In genomic region chr3:185330644-185331043, GRCh38 we compare ENCODE assay signal across 14 cellular contexts. TPM values are rescaled to one million over a fixed set of nuclear protein-coding genes. Genes with fewer than 3 reads are reported as not detected.
DNase-seq lines count a peak whose midpoint lies in the region; ATAC-seq, FAIRE-seq and TF ChIP-seq lines count a peak whose summit lies in the region.
"Had no signal": no experiment of that assay in that cellular context is flagged by ENCODE, and none has a peak within 500 bp of the region (broad histone marks: within the 10 kb centered on the region; RNA-seq: fewer than 3 reads in every experiment).

No MANE protein-coding gene starts in this region.

- POLR2A ChIA-PET in A549 (lab: Yijun Ruan, JAX), result interaction anchor here (1.1 kb wide), 1 partner anchor 14 kb away, joined by 3 read pairs; no protein-coding TSS in a partner anchor

- H3K27me3 ChIP-seq in colonic mucosa, result no peaks in the 10 kb centered on the region
- no peaks in the 10 kb centered on the region for H3K27me3 ChIP-seq in right lobe of liver

- TF ChIP-seq POLR2A in A549 (IDR thresholded peaks at IDR 0.05; ENCODE audit: low read length) (no peak), right lobe of liver (IDR thresholded peaks at IDR 0.05) (no peak)

- H3K27ac ChIP-seq in A549 (peak overlapping the region; percentile 78 to 85; a peak in 5 of 6 replicates), colonic mucosa (peak overlapping the region; percentile 81), right lobe of liver (peak overlapping the region; percentile 52 to 81 (median 58))

- intact Hi-C loops in colonic mucosa (cut with DNase I), result no loop called here
- intact Hi-C loops in right lobe of liver (cut with DNase I), result no loop called here

- no peaks in the 10 kb centered on the region for H3K9me3 ChIP-seq in A549
- H3K9me3 ChIP-seq in colonic mucosa, result no peaks in the 10 kb centered on the region
- H3K9me3 ChIP-seq in right lobe of liver, result no peaks in the 10 kb centered on the region
- H3K9me3 ChIP-seq: HAP-1 had no signal

- TF ChIP-seq EP300 in A549 (IDR thresholded peaks at IDR 0.05), result no peak

- no peak for FAIRE-seq in A549 (lab: Jason Lieb, UNC)

- no peak for TF ChIP-seq RAD21 in A549 (conservative IDR thresholded peaks at IDR 0.05 in 1 of 2, IDR thresholded peaks at IDR 0.05 in 1 of 2)

- H3K36me3 ChIP-seq in colonic mucosa, result no peaks in the 10 kb centered on the region
- H3K36me3 ChIP-seq in right lobe of liver, result no peaks in the 10 kb centered on the region
- H3K36me3 ChIP-seq: HAP-1 had no signal

- peaks cover 49% of the 10 kb centered on the region for H3K4me1 ChIP-seq in A549
- H3K4me1 ChIP-seq in colonic mucosa, result peaks cover 10% of the 10 kb centered on the region
- H3K4me1 ChIP-seq in right lobe of liver, result peaks cover 0 to 23% (median 2%) of the 10 kb centered on the region in 4 donors

- no peak overlapping the region for H3K4me3 ChIP-seq in A549
- H3K4me3 ChIP-seq in colonic mucosa, result peak overlapping the region; percentile 10
- peak overlapping the region; percentile 14 to 63 (median 48) for H3K4me3 ChIP-seq in right lobe of liver
- H3K4me3 ChIP-seq: HAP-1, smooth muscle cell had no signal

- TF ChIP-seq CTCF in A549 (IDR thresholded peaks at IDR 0.05) (no peak), colonic mucosa (IDR thresholded peaks at IDR 0.05) (no peak), right lobe of liver (IDR thresholded peaks at IDR 0.05) (no peak)

- 95% methylated on average over 3 of the region's 3 CpGs for WGBS in A549 (ENCODE audit: missing lambda C conversion rate)
- 45% methylated on average over 3 of the region's 3 CpGs for WGBS in right lobe of liver (ENCODE audit: insufficient coverage, low coverage, low lambda C conversion rate, missing lambda C conversion rate)

- no peak for DNase-seq in A549 (ENCODE audit: low read depth in 1 of 2, low spot score in 1 of 2)
- peak; percentile 75 for DNase-seq in NCI-H1436 (lab: John Stamatoyannopoulos, UW)
- DNase-seq in colonic mucosa, result no peak
- no peak for DNase-seq in right lobe of liver
- no peak for DNase-seq in stimulated activated CD4-positive, alpha-beta T cell treated with anti-CD3 and anti-CD28 coated beads, Interleukin-2, amount 100 ng/mL, for 24 hours
- DNase-seq in CD1c-positive myeloid dendritic cell (ENCODE audit: extremely low spot score), result no peak
- DNase-seq in NCI-H187 (lab: John Stamatoyannopoulos, UW), result no peak
- no peak for DNase-seq in DMS114 treated with DMSO at 0.1 percent for 48 hours (lab: John Stamatoyannopoulos, UW; ENCODE audit: unreplicated experiment)
- DNase-seq: activated effector memory CD4-positive, alpha-beta T cell treated with Interleukin-2 at 50 U/mL for 16 hours; aorta; DND-41; NCI-H187 treated with DMSO at 0.1 percent for 48 hours had no signal

- CTCF ChIA-PET in A549 (lab: Yijun Ruan, JAX), result interaction anchor here (1.7 kb wide), 1 partner anchor 23 kb away, joined by 5 read pairs; no protein-coding TSS in a partner anchor

- peak overlapping the region in 1 of 2 donors; percentile 81 for H3K9ac ChIP-seq in colonic mucosa (ENCODE audit: low read depth in 2 of 2, low read length in 2 of 2)

- H3K4me2 ChIP-seq in A549, result no peak overlapping the region
- H3K4me2 ChIP-seq: smooth muscle cell had no signal

- ATAC-seq in A549 (no peak), right lobe of liver (peak in 3 of 4 donors; percentile 2 to 12 (median 5))

TF ChIP-seq in A549, 52 proteins besides CTCF, POLR2A, EP300 and RAD21:
- no peak for TF ChIP-seq JUNB (IDR thresholded peaks at IDR 0.05)
- no peak for TF ChIP-seq MYC (IDR thresholded peaks at IDR 0.05; ENCODE audit: borderline replicate concordance, low read length)
- no peak for TF ChIP-seq ELK1 (IDR thresholded peaks at IDR 0.05; ENCODE audit: low read depth, low read length)
- no peak for TF ChIP-seq E2F6 (IDR thresholded peaks at IDR 0.05; ENCODE audit: borderline replicate concordance, low read depth)
- no peak for TF ChIP-seq ZFP36 (IDR thresholded peaks at IDR 0.05; ENCODE audit: borderline replicate concordance, partially characterized antibody)
- no peak for TF ChIP-seq JUN (IDR thresholded peaks at IDR 0.05)
- TF ChIP-seq CHD2 (IDR thresholded peaks at IDR 0.05; ENCODE audit: low read length, partially characterized antibody), result no peak
- no peak for TF ChIP-seq MAX (IDR thresholded peaks at IDR 0.05)
- no peak for TF ChIP-seq SREBF2 (IDR thresholded peaks at IDR 0.05)
- TF ChIP-seq NFE2L2 (conservative IDR thresholded peaks at IDR 0.05; ENCODE audit: low read length), result no peak
- no peak for TF ChIP-seq FOXS1 (CRISPR knock-in tag; IDR thresholded peaks at IDR 0.05)
- TF ChIP-seq CBX8 (IDR thresholded peaks at IDR 0.05), result no peak
- no peak for TF ChIP-seq CEBPB (IDR thresholded peaks at IDR 0.05)
- TF ChIP-seq CHD4 (IDR thresholded peaks at IDR 0.05; ENCODE audit: borderline replicate concordance), result no peak
- TF ChIP-seq KDM1A (IDR thresholded peaks at IDR 0.05; ENCODE audit: low read depth), result no peak

RNA-seq across cellular contexts. Expression of gene MAP3K13, which starts 32.3 kb away (rescaled TPM):
- 19.9 and 23.2 TPM in 2 replicates for polyA plus RNA-seq in A549 (2011; rRNA removed)
- 6.5 and 6.9 TPM in 2 replicates for polyA plus RNA-seq in A549 (2012; cell fraction: cytosol; rRNA removed)
- 1.4 and 2.1 TPM in 2 replicates for polyA plus RNA-seq in A549 (2012; cell fraction: nucleus; rRNA removed)
- polyA plus RNA-seq in A549 (2017; fragmentation: RNase III; extraction: RNeasy Plus Mini Kit Qiagen cat#74134 plus additional on column Dnase treatment), result 15.8 to 16.3 TPM (median 15.9 TPM) in 3 replicates
- 14.9 and 16.2 TPM in 2 replicates for polyA minus RNA-seq in A549 (2011; rRNA and poly(A)+ RNA removed)
- total RNA-seq in colonic mucosa, result 10 to 100 TPM; 34.0 to 46.9 TPM
- 10 to 100 TPM; 14.1 to 30.9 (median 24.1) TPM for total RNA-seq in right lobe of liver

Comparison
In these comparisons a context has a peak if more than half of its experiments do, and no peak if none do; other contexts are left out.
1. ATAC-seq: peak in right lobe of liver (3 of 4); none in A549 (0 of 2).
2. Peak in every context shown above with its lines, with median percentiles within 50 percentile points of each other: H3K27ac ChIP-seq.